In genomic region chr3:38566215-38566528, GRCh38 we compare ENCODE assay signal across 34 cellular contexts.
A peak's percentile ranks its signal among the peaks of the same experiment; 100 is the strongest.
DNase-seq lines count a peak whose midpoint lies in the region; ATAC-seq, FAIRE-seq and TF ChIP-seq lines count a peak whose summit lies in the region.
"Had no signal": no experiment of that assay in that cellular context is flagged by ENCODE, and none has a peak within 500 bp of the region (broad histone marks: within the 10 kb centered on the region; RNA-seq: fewer than 3 reads in every experiment).

No MANE protein-coding gene starts in this region.

- H3K27ac Mint-ChIP-seq in neural crest cell (ENCODE audit: unreplicated experiment) (peak overlapping the region; percentile 71), type B pancreatic cell (no peak overlapping the region)
- H3K27ac Mint-ChIP-seq: activated CD4-positive, alpha-beta T cell treated with anti-CD3 and anti-CD28 coated beads, Interleukin-2, amount 10 ng/mL, durations not matched to agents 7 days and 5 days; activated CD8-positive, alpha-beta memory T cell treated with anti-CD3 and anti-CD28 coated beads, Interleukin-2, amount 10 ng/mL, durations not matched to agents 7 days and 5 days; activated T-cell treated with anti-CD3 and anti-CD28 coated beads, Interleukin-2, amount 50 U/mL, for 72 hours; brain; HFFc6 had no signal

- in situ Hi-C loops in K562 (cut with MboI), result no loop called here

- TF ChIP-seq RAD21 in K562 (CRISPR knock-in tag; conservative IDR thresholded peaks at IDR 0.05 in 1 of 2, IDR thresholded peaks at IDR 0.05 in 1 of 2), result no peak

- intact Hi-C loops in Right ventricle myocardium superior (cut with DNase I) (no loop called here), left ventricle myocardium superior (cut with micrococcal nuclease) (no loop called here), K562 (cut with micrococcal nuclease) (no loop called here)

- DNase-seq in Right ventricle myocardium superior, result peak; percentile 29
- DNase-seq in left ventricle myocardium superior, result no peak
- DNase-seq in K562 (ENCODE audit: extremely low read depth in 1 of 4, low spot score in 3 of 4), result no peak
- DNase-seq in neural crest cell (ENCODE audit: low read depth, low spot score), result no peak
- DNase-seq in type B pancreatic cell (ENCODE audit: extremely low spot score, unreplicated experiment), result peak; percentile 52
- DNase-seq in stimulated activated CD4-positive, alpha-beta T cell treated with anti-CD3 and anti-CD28 coated beads, Interleukin-4, amount 100 ng/mL, for 1 hour, result no peak
- DNase-seq in coronary artery (ENCODE audit: low spot score), result no peak
- DNase-seq in SJCRH30, result no peak
- DNase-seq: ACHN; activated CD4-positive, alpha-beta T cell treated with anti-CD3 and anti-CD28 coated beads, Interleukin-2, amount 10 ng/mL, durations not matched to agents 7 days and 5 days; activated CD8-positive, alpha-beta memory T cell treated with anti-CD3 and anti-CD28 coated beads, Interleukin-2, amount 10 ng/mL, durations not matched to agents 7 days and 5 days; activated naive CD4-positive, alpha-beta T cell treated with Interleukin-2 at 50 U/mL for 16 hours; activated T-cell treated with anti-CD3 and anti-CD28 coated beads, Interleukin-2, amount 50 U/mL, for 72 hours; amniotic stem cell; BE2C; GOT3; HFFc6; kidney glomerular epithelial cell; NCI-H146; NCI-H446; NCI-H748 treated with DMSO at 0.1 percent for 48 hours; nephron progenitor cell; SIG-M5; stimulated activated naive CD4-positive, alpha-beta T cell; SW 1271; testis had no signal

- no peak for TF ChIP-seq CTCF in K562 (IDR thresholded peaks at IDR 0.05 in 2 of 3, conservative IDR thresholded peaks at IDR 0.05 in 1 of 3; ENCODE audit: insufficient read depth in 2 of 3, low read depth in 1 of 3, low read length in 3 of 3)
- TF ChIP-seq CTCF in neural crest cell (conservative IDR thresholded peaks at IDR 0.05), result no peak
- no peak for TF ChIP-seq CTCF in type B pancreatic cell (conservative IDR thresholded peaks at IDR 0.05)
- TF ChIP-seq CTCF in coronary artery (IDR thresholded peaks at IDR 0.05), result no peak

- H3K27me3 Mint-ChIP-seq in neural crest cell (ENCODE audit: low read depth) (no peaks in the 10 kb centered on the region), type B pancreatic cell (peaks cover 3% of the 10 kb centered on the region)
- H3K27me3 Mint-ChIP-seq: activated CD4-positive, alpha-beta T cell treated with anti-CD3 and anti-CD28 coated beads, Interleukin-2, amount 10 ng/mL, durations not matched to agents 7 days and 5 days; activated CD8-positive, alpha-beta memory T cell treated with anti-CD3 and anti-CD28 coated beads, Interleukin-2, amount 10 ng/mL, durations not matched to agents 7 days and 5 days had no signal

- no peak overlapping the region for H3K9ac ChIP-seq in K562 (ENCODE audit: insufficient read depth in 1 of 2, low read depth in 2 of 2, low read length in 2 of 2)

- WGBS in K562 (ENCODE audit: insufficient coverage, low coverage, missing lambda C conversion rate), result 12% methylated on average over 12 of the region's 13 CpGs

- H3K9me3 ChIP-seq in K562 (replicated peaks; ENCODE audit: control insufficient read depth, insufficient read depth, low read depth, low read length) (no peaks in the 10 kb centered on the region), SJCRH30 (replicated peaks) (no peaks in the 10 kb centered on the region)
- H3K9me3 ChIP-seq: BE2C, right lobe of liver, testis had no signal

- no peaks in the 10 kb centered on the region for H3K79me2 ChIP-seq in K562 (ENCODE audit: control insufficient read depth, insufficient read depth, low read length)

- H3K27ac ChIP-seq in K562 (ENCODE audit: extremely low read depth, low read depth, low read length) (no peak overlapping the region), coronary artery (no peak overlapping the region), SJCRH30 (no peak overlapping the region)
- H3K27ac ChIP-seq: right lobe of liver, testis, WERI-Rb-1 had no signal

- H3K36me3 ChIP-seq in K562 (ENCODE audit: control insufficient read depth, insufficient read depth, low read length), result no peaks in the 10 kb centered on the region
- H3K36me3 ChIP-seq in SJCRH30, result no peaks in the 10 kb centered on the region
- H3K36me3 ChIP-seq: BE2C, right lobe of liver, WERI-Rb-1 had no signal

- H2AFZ ChIP-seq in K562 (ENCODE audit: low read depth, low read length), result no peak overlapping the region

- H4K20me1 ChIP-seq in K562 (replicated peaks; ENCODE audit: control insufficient read depth, insufficient read depth, low read length), result no peaks in the 10 kb centered on the region

- H3K4me1 ChIP-seq in K562 (replicated peaks in 1 of 2; ENCODE audit: control insufficient read depth in 2 of 2, insufficient read depth in 2 of 2, low read length in 2 of 2) (no peaks in the 10 kb centered on the region), SJCRH30 (no peaks in the 10 kb centered on the region)
- H3K4me1 ChIP-seq: BE2C, right lobe of liver, testis had no signal

- FAIRE-seq in K562 (lab: Jason Lieb, UNC), result peak; percentile 42
- FAIRE-seq: endothelial cell of umbilical vein, frontal cortex, GM18507, GM19239 had no signal

- H3K27me3 ChIP-seq in K562 (ENCODE audit: control insufficient read depth in 2 of 2, insufficient read depth in 2 of 2, low read length in 2 of 2), result peaks cover 9 to 48% of the 10 kb centered on the region in 2 experiments; a peak in 4 of 5 replicates
- no peaks in the 10 kb centered on the region for H3K27me3 ChIP-seq in SJCRH30
- H3K27me3 ChIP-seq: BE2C, heart right ventricle, right lobe of liver, testis had no signal

- no peak for TF ChIP-seq EP300 in K562 (IDR thresholded peaks at IDR 0.05; ENCODE audit: low read length)

- CTCF ChIA-PET in K562 (lab: Yijun Ruan, JAX; ENCODE audit: low intra/inter-chr PET ratio), result no interaction called here

- no peak overlapping the region for H3K4me3 Mint-ChIP-seq in neural crest cell
- no peak overlapping the region for H3K4me3 Mint-ChIP-seq in type B pancreatic cell
- H3K4me3 Mint-ChIP-seq: activated CD4-positive, alpha-beta T cell treated with anti-CD3 and anti-CD28 coated beads, Interleukin-2, amount 10 ng/mL, durations not matched to agents 7 days and 5 days; activated CD8-positive, alpha-beta memory T cell treated with anti-CD3 and anti-CD28 coated beads, Interleukin-2, amount 10 ng/mL, durations not matched to agents 7 days and 5 days; activated T-cell treated with anti-CD3 and anti-CD28 coated beads, Interleukin-2, amount 50 U/mL, for 72 hours; brain; HFFc6; nephron progenitor cell had no signal

- H3K4me1 Mint-ChIP-seq in neural crest cell, result no peaks in the 10 kb centered on the region
- no peaks in the 10 kb centered on the region for H3K4me1 Mint-ChIP-seq in type B pancreatic cell (ENCODE audit: unreplicated experiment)
- H3K4me1 Mint-ChIP-seq: activated CD4-positive, alpha-beta T cell treated with anti-CD3 and anti-CD28 coated beads, Interleukin-2, amount 10 ng/mL, durations not matched to agents 7 days and 5 days; activated CD8-positive, alpha-beta memory T cell treated with anti-CD3 and anti-CD28 coated beads, Interleukin-2, amount 10 ng/mL, durations not matched to agents 7 days and 5 days; brain had no signal

- no peak overlapping the region for H3K4me2 ChIP-seq in K562 (ENCODE audit: insufficient read depth, low read length)

- ATAC-seq in Right ventricle myocardium superior (ENCODE audit: poor library complexity) (no peak), left ventricle myocardium superior (no peak), K562 (peak; percentile 14; the same call in 2 of the 3 replicates)
- ATAC-seq: activated CD8-positive, alpha-beta memory T cell treated with anti-CD3 and anti-CD28 coated beads, Interleukin-2, amount 10 ng/mL, durations not matched to agents 7 days and 5 days; activated T-cell treated with anti-CD3 and anti-CD28 coated beads, Interleukin-2, amount 50 U/mL, for 72 hours had no signal

- TF ChIP-seq POLR2A in K562 (conservative IDR thresholded peaks at IDR 0.05), result no peak

- H3K36me3 Mint-ChIP-seq in neural crest cell (ENCODE audit: low read depth) (no peaks in the 10 kb centered on the region), type B pancreatic cell (no peaks in the 10 kb centered on the region)
- H3K36me3 Mint-ChIP-seq: activated CD8-positive, alpha-beta memory T cell treated with anti-CD3 and anti-CD28 coated beads, Interleukin-2, amount 10 ng/mL, durations not matched to agents 7 days and 5 days; brain had no signal

- POLR2A ChIA-PET in K562 (lab: Yijun Ruan, JAX), result no interaction called here

- no peaks in the 10 kb centered on the region for H3K9me1 ChIP-seq in K562 (ENCODE audit: control insufficient read depth, insufficient read depth, low read length)

- no peaks in the 10 kb centered on the region for H3K9me3 Mint-ChIP-seq in neural crest cell
- no peaks in the 10 kb centered on the region for H3K9me3 Mint-ChIP-seq in type B pancreatic cell
- H3K9me3 Mint-ChIP-seq: activated T-cell treated with anti-CD3 and anti-CD28 coated beads, Interleukin-2, amount 50 U/mL, for 72 hours; HFFc6; nephron progenitor cell had no signal

- BruUV-seq in K562 (replicated peaks; lab: Mats Ljungman, UMichigan), result no TSS peak

- H3K4me3 ChIP-seq in K562, result no peak overlapping the region
- H3K4me3 ChIP-seq in coronary artery, result no peak overlapping the region
- H3K4me3 ChIP-seq in SJCRH30, result no peak overlapping the region
- H3K4me3 ChIP-seq: heart right ventricle, right lobe of liver, testis had no signal

TF ChIP-seq in K562, 482 proteins besides CTCF, POLR2A, EP300 and RAD21:
- TF ChIP-seq CBFB (CRISPR knock-in tag; IDR thresholded peaks at IDR 0.05) (no peak), ZNF583 (CRISPR knock-in tag; IDR thresholded peaks at IDR 0.05) (no peak), IRF2 (CRISPR knock-in tag; IDR thresholded peaks at IDR 0.05) (no peak)

Comparison
In these comparisons a context has a peak if more than half of its experiments do, and no peak if none do; other contexts are left out.
1. DNase-seq: peak in Right ventricle myocardium superior (single experiment) and type B pancreatic cell (single experiment); none in left ventricle myocardium superior (single experiment), K562 (0 of 4), neural crest cell (single experiment), stimulated activated CD4-positive, alpha-beta T cell treated with anti-CD3 and anti-CD28 coated beads, Interleukin-4, amount 100 ng/mL, for 1 hour (single experiment), coronary artery (single experiment) and SJCRH30 (0 of 2).